ENCODE assay signal across 29 cellular contexts in genomic region chr13:30924726-30925125, GRCh38. TPM values are rescaled to one million over a fixed set of nuclear protein-coding genes. Genes with fewer than 3 reads are reported as not detected.
"Had no signal": no experiment of that assay in that cellular context is flagged by ENCODE, and none has a peak within 500 bp of the region (broad histone marks: within the 10 kb centered on the region; RNA-seq: fewer than 3 reads in every experiment).

No MANE protein-coding gene starts in this region.

- H3K27me3 ChIP-seq: ascending aorta, body of pancreas had no signal

- H3K4me1 ChIP-seq: ascending aorta had no signal

- ATAC-seq: activated CD8-positive, alpha-beta memory T cell treated with anti-CD3 and anti-CD28 coated beads, Interleukin-2, amount 10 ng/mL, durations not matched to agents 7 days and 5 days; body of pancreas; T-helper 17 cell had no signal

- H3K4me3 ChIP-seq: ascending aorta, body of pancreas had no signal

- H3K9me3 ChIP-seq: ascending aorta, body of pancreas had no signal

- H3K27ac ChIP-seq: ascending aorta, body of pancreas had no signal

- DNase-seq: activated B cell treated with CpG ODN at 0.5 μM for 24 hours; activated CD4-positive, alpha-beta T cell treated with anti-CD3 and anti-CD28 coated beads for 1 hour; activated CD4-positive, alpha-beta T cell treated with anti-CD3 and anti-CD28 coated beads, Interleukin-2, amount 10 ng/mL, durations not matched to agents 24 days and 14 days; activated CD4-positive, alpha-beta T cell treated with anti-CD3 and anti-CD28 coated beads, Interleukin-2, amount 50 U/mL, for 48 hours; activated CD8-positive, alpha-beta memory T cell treated with anti-CD3 and anti-CD28 coated beads, Interleukin-2, amount 10 ng/mL, durations not matched to agents 7 days and 5 days; activated effector memory CD4-positive, alpha-beta T cell treated with anti-CD3 and anti-CD28 coated beads, Interleukin-2, amount 50 U/mL, for 16 hours; activated naive CD4-positive, alpha-beta T cell treated with Interleukin-2 at 50 U/mL for 16 hours; activated naive CD8-positive, alpha-beta T cell treated with anti-CD3 and anti-CD28 coated beads, Interleukin-2, amount 50 U/mL, for 24 hours; activated T-cell treated with anti-CD3 and anti-CD28 coated beads, Interleukin-2, amount 50 U/mL, for 24 hours; amniotic stem cell; body of pancreas; central memory CD4-positive, alpha-beta T cell; Kasumi-1; KBM-7; NCI-H1092; NCI-H1417; NCI-H1930; NCI-H2171 treated with DMSO at 0.1 percent for 48 hours; NCI-H510A treated with DMSO at 0.1 percent for 48 hours; NCI-H69; SIG-M5; T-helper 17 cell; T-helper 9 cell had no signal

RNA-seq across cellular contexts. Expression of gene TEX26, which starts 7.7 kb away (rescaled TPM):
- total RNA-seq: activated B cell treated with CpG ODN at 0.5 μM for 24 hours; activated CD4-positive, alpha-beta T cell treated with anti-CD3 and anti-CD28 coated beads, Interleukin-2, amount 10 ng/mL, durations not matched to agents 24 days and 14 days; activated CD8-positive, alpha-beta memory T cell treated with anti-CD3 and anti-CD28 coated beads, Interleukin-2, amount 10 ng/mL, durations not matched to agents 7 days and 5 days; activated naive CD4-positive, alpha-beta T cell treated with anti-CD3 and anti-CD28 coated beads, Interleukin-2, amount 50 U/mL, for 72 hours; ascending aorta; body of pancreas; bronchial epithelial cell; M059J; OCI-LY7; RPMI7951; T-helper 17 cell had no signal

RNA-seq across cellular contexts. Expression of gene MEDAG, which starts 18.7 kb away (rescaled TPM):
- total RNA-seq: activated B cell treated with CpG ODN at 0.5 μM for 24 hours; activated CD4-positive, alpha-beta T cell treated with anti-CD3 and anti-CD28 coated beads, Interleukin-2, amount 10 ng/mL, durations not matched to agents 24 days and 14 days; activated naive CD4-positive, alpha-beta T cell treated with anti-CD3 and anti-CD28 coated beads, Interleukin-2, amount 50 U/mL, for 72 hours; T-helper 17 cell had no signal
